In the genomic region with DNA sequence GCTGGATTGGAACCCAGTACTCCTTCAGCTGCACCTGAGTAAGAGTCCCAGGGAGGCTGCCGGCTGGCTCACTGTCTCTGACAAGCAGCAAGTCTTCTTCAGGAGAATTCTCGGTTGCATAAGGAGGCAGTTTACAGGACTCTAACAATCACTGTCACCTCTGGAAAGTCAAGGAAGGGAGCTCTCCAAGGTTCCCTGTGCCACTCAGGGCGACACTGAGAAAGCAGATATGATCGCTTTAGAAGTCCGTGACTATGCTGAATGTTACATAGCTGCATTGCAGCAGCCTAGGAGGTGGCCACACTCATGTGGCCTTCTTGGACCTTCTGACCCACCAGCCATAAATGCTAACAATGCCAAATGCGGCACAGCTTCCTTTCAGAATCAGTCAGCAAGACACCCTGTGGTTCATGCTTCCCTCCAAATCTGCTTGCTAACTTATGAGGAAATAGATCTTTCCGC, we compare ENCODE assay signal across 1 cellular context.
TF ChIP-seq lines count a peak whose summit lies in the region.

No MANE protein-coding gene starts in this region.

TF ChIP-seq in GM23338, 12 proteins besides CTCF, POLR2A, EP300 and RAD21 (continued from another document):
- TF ChIP-seq, protein P1, sequence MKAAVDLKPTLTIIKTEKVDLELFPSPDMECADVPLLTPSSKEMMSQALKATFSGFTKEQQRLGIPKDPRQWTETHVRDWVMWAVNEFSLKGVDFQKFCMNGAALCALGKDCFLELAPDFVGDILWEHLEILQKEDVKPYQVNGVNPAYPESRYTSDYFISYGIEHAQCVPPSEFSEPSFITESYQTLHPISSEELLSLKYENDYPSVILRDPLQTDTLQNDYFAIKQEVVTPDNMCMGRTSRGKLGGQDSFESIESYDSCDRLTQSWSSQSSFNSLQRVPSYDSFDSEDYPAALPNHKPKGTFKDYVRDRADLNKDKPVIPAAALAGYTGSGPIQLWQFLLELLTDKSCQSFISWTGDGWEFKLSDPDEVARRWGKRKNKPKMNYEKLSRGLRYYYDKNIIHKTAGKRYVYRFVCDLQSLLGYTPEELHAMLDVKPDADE (IDR thresholded peaks at IDR 0.05): no peak
- no peak for TF ChIP-seq ZNF462 (CRISPR knock-in tag; IDR thresholded peaks at IDR 0.05)
- no peak for TF ChIP-seq EZH2 (IDR thresholded peaks at IDR 0.05; ENCODE audit: low read depth, unreplicated experiment)
